ENCODE assay signal across 13 cellular contexts in genomic region chr2:127047054-127047453, GRCh38. TPM values are rescaled to one million over a fixed set of nuclear protein-coding genes. Genes with fewer than 3 reads are reported as not detected.
DNase-seq lines count a peak whose midpoint lies in the region; ATAC-seq and TF ChIP-seq lines count a peak whose summit lies in the region.
"Had no signal": no experiment of that assay in that cellular context is flagged by ENCODE, and none has a peak within 500 bp of the region (broad histone marks: within the 10 kb centered on the region; RNA-seq: fewer than 3 reads in every experiment).

No MANE protein-coding gene starts in this region.

- H3K36me3 ChIP-seq in left ventricle myocardium inferior, result peaks cover 6% of the 10 kb centered on the region
- H3K36me3 ChIP-seq in endodermal cell (ENCODE audit: control insufficient read depth, insufficient read depth, low read length), result no peaks in the 10 kb centered on the region
- no peaks in the 10 kb centered on the region for H3K36me3 ChIP-seq in OCI-LY7 (ENCODE audit: insufficient read depth, low read length)
- H3K36me3 ChIP-seq: BE2C, MG63 had no signal

- no peak overlapping the region for H3K4me2 ChIP-seq in OCI-LY7 (ENCODE audit: low read length)

- H3K9ac ChIP-seq in endodermal cell (ENCODE audit: extremely low read depth, low read length, poor library complexity, severe bottlenecking), result no peak overlapping the region

- POLR2A ChIA-PET in OCI-LY7 (lab: Charles Lee), result no interaction called here

- intact Hi-C loops in cardiac septum (cut with DNase I) (no loop called here), left ventricle myocardium inferior (cut with micrococcal nuclease) (no loop called here), sciatic nerve (cut with DNase I) (no loop called here), OCI-LY7 (cut with micrococcal nuclease; ENCODE audit: unreplicated experiment) (no loop called here)

- TF ChIP-seq CTCF in left ventricle myocardium inferior (IDR thresholded peaks at IDR 0.05; ENCODE audit: borderline replicate concordance), result no peak
- TF ChIP-seq CTCF in endodermal cell (conservative IDR thresholded peaks at IDR 0.05), result no peak
- no peak for TF ChIP-seq CTCF in OCI-LY7 (conservative IDR thresholded peaks at IDR 0.05; ENCODE audit: low read length)

- DNase-seq in cardiac septum (ENCODE audit: low spot score) (peak; percentile 36), left ventricle myocardium inferior (no peak), endodermal cell (peak; percentile 29), sciatic nerve (ENCODE audit: low spot score) (peak; percentile 55), OCI-LY7 (ENCODE audit: low spot score) (no peak), C1 segment of cervical spinal cord (lab: John Stamatoyannopoulos, UW) (no peak)
- DNase-seq: BE2C, MG63, NCI-H1092 treated with DMSO at 0.1 percent for 48 hours, NCI-H1694, Right ventricle myocardium superior had no signal

- H3K4me3 Mint-ChIP-seq in endodermal cell, result no peak overlapping the region

- H3K4me3 ChIP-seq in left ventricle myocardium inferior (no peak overlapping the region), endodermal cell (ENCODE audit: low read length) (no peak overlapping the region), OCI-LY7 (ENCODE audit: low read depth, low read length, poor library complexity, severe bottlenecking) (no peak overlapping the region)
- H3K4me3 ChIP-seq: MG63 had no signal

- peaks cover 3% of the 10 kb centered on the region for H3K27me3 Mint-ChIP-seq in endodermal cell (ENCODE audit: insufficient read depth)

- H3K36me3 Mint-ChIP-seq in endodermal cell (ENCODE audit: low read depth), result no peaks in the 10 kb centered on the region

- ATAC-seq in sciatic nerve, result no peak
- ATAC-seq in GM21576 (IDR thresholded peaks at IDR 0.05; ENCODE audit: unreplicated experiment), result no peak
- ATAC-seq: HepG2 had no signal

- H3K27me3 ChIP-seq in left ventricle myocardium inferior (ENCODE audit: low read depth) (no peaks in the 10 kb centered on the region), endodermal cell (ENCODE audit: control insufficient read depth, insufficient read depth, low read length, poor library complexity, severe bottlenecking) (no peaks in the 10 kb centered on the region)
- H3K27me3 ChIP-seq: BE2C, MG63 had no signal

- no peaks in the 10 kb centered on the region for H3K4me1 Mint-ChIP-seq in endodermal cell

- BruUV-seq in OCI-LY7 (replicated peaks; lab: Mats Ljungman, UMichigan), result no TSS peak

- no peaks in the 10 kb centered on the region for H3K9me2 ChIP-seq in OCI-LY7 (ENCODE audit: insufficient read depth, low read length)

- H3K27ac Mint-ChIP-seq in endodermal cell, result no peak overlapping the region

- H3K9me3 ChIP-seq in left ventricle myocardium inferior (replicated peaks) (no peaks in the 10 kb centered on the region), endodermal cell (ENCODE audit: control insufficient read depth, low read length) (peaks cover 9% of the 10 kb centered on the region), OCI-LY7 (ENCODE audit: low read length) (no peaks in the 10 kb centered on the region)
- H3K9me3 ChIP-seq: BE2C, MG63 had no signal

- no peaks in the 10 kb centered on the region for H3K79me2 ChIP-seq in OCI-LY7 (ENCODE audit: insufficient read depth, low read depth, low read length)

- CTCF ChIA-PET in OCI-LY7 (lab: Charles Lee; ENCODE audit: unreplicated experiment), result no interaction called here

- peaks cover 2% of the 10 kb centered on the region for H3K9me3 Mint-ChIP-seq in endodermal cell

- peaks cover 13% of the 10 kb centered on the region for H3K4me1 ChIP-seq in left ventricle myocardium inferior
- H3K4me1 ChIP-seq in endodermal cell (ENCODE audit: control insufficient read depth, insufficient read depth, low read length), result no peaks in the 10 kb centered on the region
- H3K4me1 ChIP-seq in OCI-LY7 (ENCODE audit: insufficient read depth, low read length, poor library complexity, severe bottlenecking), result no peaks in the 10 kb centered on the region
- H3K4me1 ChIP-seq: BE2C had no signal

- H3K27ac ChIP-seq in left ventricle myocardium inferior (replicated peaks) (no peak overlapping the region), endodermal cell (ENCODE audit: low read depth, low read length) (no peak overlapping the region), OCI-LY7 (ENCODE audit: low read depth, low read length, poor library complexity, severe bottlenecking) (no peak overlapping the region)

- WGBS in endodermal cell (ENCODE audit: insufficient coverage in 1 of 2, insufficient read length in 1 of 2), 2 experiments, result 93 to 95% methylated on average over 6 to 8 of the region's 8 CpGs

- no peaks in the 10 kb centered on the region for H4K20me1 ChIP-seq in OCI-LY7 (ENCODE audit: insufficient read depth, low read length)

- no peak overlapping the region for H2AFZ ChIP-seq in OCI-LY7 (ENCODE audit: low read length)

RNA-seq across cellular contexts. Expression of gene BIN1, which starts 59.9 kb away (rescaled TPM):
- total RNA-seq in cardiac septum, result 14.0 TPM
- total RNA-seq in left ventricle myocardium inferior, result 15.8 TPM
- total RNA-seq in endodermal cell, result 10 to 100 TPM; 41.7 to 45.9 TPM
- 51.8 TPM for polyA plus RNA-seq in endodermal cell (2013, experiment 1 of 2)
- polyA plus RNA-seq in endodermal cell (2013, experiment 2 of 2), result 45.1 TPM
- total RNA-seq in sciatic nerve, result 62.8 TPM
- total RNA-seq in OCI-LY7 (2014; rRNA removed; shearing (Covaris generic)), result 1.5 and 3.0 TPM in 2 replicates
- total RNA-seq in OCI-LY7 (2022), result 9.8 and 14.1 TPM in 2 replicates

Comparison
In these comparisons a context has a peak if more than half of its experiments do, and no peak if none do; other contexts are left out.
1. DNase-seq: peak in cardiac septum (single experiment), endodermal cell (single experiment) and sciatic nerve (single experiment); none in left ventricle myocardium inferior (single experiment), OCI-LY7 (single experiment) and C1 segment of cervical spinal cord (0 of 14).